Comparison of ENCODE assay signal across 8 cellular contexts in the genomic region with DNA sequence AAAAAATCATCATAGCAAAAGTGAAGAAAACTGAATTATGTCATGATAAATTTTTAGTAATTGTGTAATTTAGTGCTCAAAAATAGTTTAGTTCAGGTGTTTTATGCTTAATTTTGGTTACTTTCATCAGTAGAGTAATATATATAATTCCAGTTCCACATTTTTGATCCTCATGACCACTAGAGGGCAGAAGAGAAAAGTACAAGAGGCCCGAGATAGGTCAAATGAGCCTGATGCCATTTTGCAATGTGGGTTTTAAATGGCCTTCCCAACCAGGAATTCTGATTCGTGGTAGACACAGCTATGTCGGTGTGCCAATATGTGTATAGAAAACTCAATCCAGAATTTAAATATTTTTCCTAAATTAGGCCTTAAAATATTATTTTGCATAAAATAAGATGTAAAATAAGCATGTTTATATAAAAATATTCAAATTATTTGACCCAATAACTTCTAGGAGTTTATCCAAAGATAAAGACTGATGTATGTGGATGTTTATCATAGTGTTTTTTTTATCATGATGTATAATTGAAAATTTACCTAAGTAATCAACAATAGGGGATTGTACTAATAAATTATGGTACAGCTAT.
DNase-seq lines count a peak whose midpoint lies in the region; ATAC-seq and TF ChIP-seq lines count a peak whose summit lies in the region.

No MANE protein-coding gene starts in this region.

- no peaks in the 10 kb centered on the region for H3K9me3 ChIP-seq in neutrophil

- TF ChIP-seq CTCF in BJ (IDR thresholded peaks at IDR 0.05; ENCODE audit: insufficient read depth, low read depth, low read length) (peak; percentile 61), neutrophil (IDR thresholded peaks at IDR 0.05) (peak; percentile 61)

- CTCF ChIA-PET in BJ (lab: Yijun Ruan, JAX): interaction anchor here (0.6 to 4.6 kb wide), 11 partner anchors 9 to 232 kb away, joined by 3 to 50 read pairs (median 3); no protein-coding TSS in a partner anchor

- H3K27ac ChIP-seq in neutrophil: no peak overlapping the region

- H3K4me1 ChIP-seq in neutrophil (ENCODE audit: control insufficient read depth in 1 of 2, insufficient read depth in 1 of 2, low read depth in 1 of 2, low read length in 1 of 2): peaks cover 0 to 10% of the 10 kb centered on the region in 2 experiments

- H3K27me3 ChIP-seq in BJ (ENCODE audit: control insufficient read depth, insufficient read depth, low read length) (no peaks in the 10 kb centered on the region), neutrophil (no peaks in the 10 kb centered on the region)

- H3K36me3 ChIP-seq in BJ (ENCODE audit: control insufficient read depth, insufficient read depth, low read length) (no peaks in the 10 kb centered on the region), neutrophil (no peaks in the 10 kb centered on the region)

- ATAC-seq in GM18498 (IDR thresholded peaks at IDR 0.05; ENCODE audit: unreplicated experiment) (peak; percentile 50), GM19455 (IDR thresholded peaks at IDR 0.05; ENCODE audit: unreplicated experiment) (no peak)

- H3K4me3 ChIP-seq in BJ (ENCODE audit: low read depth, low read length): no peak overlapping the region
- H3K4me3 ChIP-seq in neutrophil (ENCODE audit: low read depth in 1 of 2, low read length in 1 of 2): no peak overlapping the region

- peak; percentile 9 for DNase-seq in BJ (ENCODE audit: low read depth)
- peak; percentile 32 for DNase-seq in NCI-H128 (lab: John Stamatoyannopoulos, UW; ENCODE audit: unreplicated experiment)
- peak; percentile 61 for DNase-seq in SW480 (ENCODE audit: low spot score)
- peak; percentile 81 for DNase-seq in fibroblast of peridontal ligament (ENCODE audit: extremely low read depth)
- DNase-seq in GOT3 (lab: John Stamatoyannopoulos, UW): no peak

- POLR2A ChIA-PET in BJ (lab: Charles Lee): no interaction called here
